Comparison of ENCODE assay signal across 10 cellular contexts in genomic region chr3:132432639-132433038, GRCh38. TPM values are rescaled to one million over a fixed set of nuclear protein-coding genes. Genes with fewer than 3 reads are reported as not detected.
DNase-seq lines count a peak whose midpoint lies in the region; ATAC-seq and TF ChIP-seq lines count a peak whose summit lies in the region.
"Had no signal": no experiment of that assay in that cellular context is flagged by ENCODE, and none has a peak within 500 bp of the region (broad histone marks: within the 10 kb centered on the region; RNA-seq: fewer than 3 reads in every experiment).

No MANE protein-coding gene starts in this region.

- H3K27ac ChIP-seq in spleen, result no peak overlapping the region
- H3K27ac ChIP-seq: thyroid gland had no signal

- peaks cover 0 to 48% (median 14%) of the 10 kb centered on the region in 6 donors for H3K4me1 ChIP-seq in spleen

- no peak for TF ChIP-seq POLR2A in spleen (IDR thresholded peaks at IDR 0.05)

- 39 to 51% (median 42%) methylated on average over 2 of the region's 2 CpGs for WGBS in spleen, 5 donors

- DNase-seq in activated CD4-positive, CD25-positive, alpha-beta regulatory T cell treated with anti-CD3 and anti-CD28 coated beads, Interleukin-2, amount 50 U/mL, for 72 hours, result no peak
- DNase-seq in NCI-H460 (ENCODE audit: extremely low read depth, low read depth), result peak; percentile 24
- DNase-seq in choroid plexus epithelial cell (ENCODE audit: low read depth), result peak; percentile 91
- peak; percentile 51 for DNase-seq in skeletal muscle cell (ENCODE audit: low read depth)
- no peak for DNase-seq in NCI-H446 treated with DMSO at 0.1 percent for 48 hours (lab: John Stamatoyannopoulos, UW)
- DNase-seq in GM19238 (ENCODE audit: insufficient read length, low spot score), result no peak
- no peak for DNase-seq in spleen
- DNase-seq: right cardiac atrium, thyroid gland had no signal

- TF ChIP-seq CTCF in choroid plexus epithelial cell (conservative IDR thresholded peaks at IDR 0.05; ENCODE audit: low read depth, low read length), result no peak
- no peak for TF ChIP-seq CTCF in spleen (IDR thresholded peaks at IDR 0.05 in 8 of 11, conservative IDR thresholded peaks at IDR 0.05 in 3 of 11)

- no peak overlapping the region for H3K4me3 ChIP-seq in choroid plexus epithelial cell (ENCODE audit: low read depth, low read length)
- H3K4me3 ChIP-seq in skeletal muscle cell (ENCODE audit: low read depth, low read length), result no peak overlapping the region
- H3K4me3 ChIP-seq in spleen, result no peak overlapping the region
- H3K4me3 ChIP-seq: thyroid gland had no signal

- H3K36me3 ChIP-seq in spleen, result peaks cover 0 to 21% (median 0%) of the 10 kb centered on the region in 6 donors
- H3K36me3 ChIP-seq: thyroid gland had no signal

- no peaks in the 10 kb centered on the region for H3K27me3 ChIP-seq in spleen (replicated peaks in 1 of 7)
- H3K27me3 ChIP-seq: thyroid gland had no signal

- peak; percentile 88 to 90 for ATAC-seq in activated CD4-positive, CD25-positive, alpha-beta regulatory T cell treated with anti-CD3 and anti-CD28 coated beads, Interleukin-2, amount 50 U/mL, for 24 hours
- ATAC-seq: right cardiac atrium had no signal

- intact Hi-C loops in spleen (cut with DNase I; ENCODE audit: low total_unique reads), result no loop called here

- H3K9me3 ChIP-seq in spleen, result no peaks in the 10 kb centered on the region
- H3K9me3 ChIP-seq: thyroid gland had no signal

RNA-seq across cellular contexts. Expression of gene DNAJC13, which starts 15.3 kb away (rescaled TPM):
- 24.8 and 30.6 TPM in 2 replicates for total RNA-seq in NCI-H460 (2014; rRNA removed; shearing (Covaris generic))
- polyA plus RNA-seq in NCI-H460 (2014; cell fraction: nucleus; rRNA removed), result 12.9 and 18.7 TPM in 2 replicates
- total RNA-seq in spleen, result 10 to 100 TPM; 49.6 to 78.4 (median 53.7) TPM
- 1 to 10 TPM; 5.6 to 7.3 (median 6.0) TPM for polyA plus RNA-seq in spleen

Comparison
In these comparisons a context has a peak if more than half of its experiments do, and no peak if none do; other contexts are left out.
1. DNase-seq: peak in NCI-H460 (single experiment), choroid plexus epithelial cell (single experiment) and skeletal muscle cell (single experiment); none in activated CD4-positive, CD25-positive, alpha-beta regulatory T cell treated with anti-CD3 and anti-CD28 coated beads, Interleukin-2, amount 50 U/mL, for 72 hours (single experiment), NCI-H446 treated with DMSO at 0.1 percent for 48 hours (single experiment), GM19238 (single experiment) and spleen (single experiment).